ENCODE assay signal across 9 cellular contexts in the genomic region with DNA sequence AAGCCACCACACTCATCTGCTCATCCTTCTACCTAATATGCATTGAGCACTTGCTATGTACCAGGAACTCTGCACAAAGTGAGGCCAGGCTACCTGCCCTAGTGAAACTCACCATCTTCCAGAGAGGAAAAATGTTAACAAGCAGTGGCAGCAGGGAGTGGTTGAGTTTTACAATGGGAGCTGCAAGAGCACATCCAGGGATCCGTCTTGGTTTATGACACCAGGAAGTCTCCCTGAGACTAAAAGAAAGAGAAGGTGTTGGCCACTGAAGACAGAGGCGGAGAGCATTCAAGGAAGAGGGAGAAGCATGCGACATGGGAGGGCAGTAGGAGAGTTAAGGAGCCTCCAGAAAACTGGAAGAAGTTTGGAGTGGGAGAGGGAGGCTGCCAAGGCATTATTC.
"Had no signal": no experiment of that assay in that cellular context is flagged by ENCODE, and none has a peak within 500 bp of the region (broad histone marks: within the 10 kb centered on the region; RNA-seq: fewer than 3 reads in every experiment).

No MANE protein-coding gene starts in this region.

- DNase-seq: GM23248, GOT3, H7, HFFc6, IMR-90 had no signal

- H3K9ac ChIP-seq: GM23248 had no signal

- H3K4me3 Mint-ChIP-seq: HFFc6 had no signal

- H3K9me3 ChIP-seq: HAP-1 had no signal

- H3K27ac Mint-ChIP-seq: HFFc6 had no signal

- H3K27ac ChIP-seq: GM23248, HL-60 had no signal

- H3K36me3 ChIP-seq: HAP-1 had no signal

- ATAC-seq: HCT116, K562 had no signal

- H3K4me3 ChIP-seq: GM23248, HAP-1, K562 had no signal
